12 cellular contexts compared by ENCODE assay signal in genomic region chr9:134171316-134172197, GRCh38. TPM values are rescaled to one million over a fixed set of nuclear protein-coding genes. Genes with fewer than 3 reads are reported as not detected.
DNase-seq lines count a peak whose midpoint lies in the region; ATAC-seq and TF ChIP-seq lines count a peak whose summit lies in the region.
"Had no signal": no experiment of that assay in that cellular context is flagged by ENCODE, and none has a peak within 500 bp of the region (broad histone marks: within the 10 kb centered on the region; RNA-seq: fewer than 3 reads in every experiment).

No MANE protein-coding gene starts in this region.

- H3K27me3 Mint-ChIP-seq in nephron (ENCODE audit: low read depth) = peaks cover 23% of the 10 kb centered on the region

- H3K9me3 ChIP-seq in MG63 = no peaks in the 10 kb centered on the region
- H3K9me3 ChIP-seq in esophagus muscularis mucosa = peaks cover 0 to 6% (median 2%) of the 10 kb centered on the region in 4 donors

- DNase-seq in AG08395 (ENCODE audit: low spot score) (peak; percentile 78), MG63 (peak; percentile 39), esophagus muscularis mucosa (ENCODE audit: extremely low spot score) (no peak), NCI-H345 (lab: John Stamatoyannopoulos, UW) (no peak), KG1 (lab: John Stamatoyannopoulos, UW) (no peak)
- DNase-seq: AML-193, left colon, NCI-H1105 treated with DMSO at 0.1 percent for 48 hours, T1000 had no signal

- H3K36me3 ChIP-seq in MG63 (no peaks in the 10 kb centered on the region), esophagus muscularis mucosa (peaks cover 0 to 2% (median 0%) of the 10 kb centered on the region in 4 donors)

- H3K4me3 Mint-ChIP-seq in nephron = no peak overlapping the region

- no peak for TF ChIP-seq CTCF in esophagus muscularis mucosa (IDR thresholded peaks at IDR 0.05)
- TF ChIP-seq CTCF in nephron (IDR thresholded peaks at IDR 0.05; ENCODE audit: unreplicated experiment in 3 of 3) = no peak

- TF ChIP-seq EP300 in esophagus muscularis mucosa (IDR thresholded peaks at IDR 0.05) = no peak

- ATAC-seq in HG03439 (IDR thresholded peaks at IDR 0.05; ENCODE audit: unreplicated experiment) (no peak), GM19395 (IDR thresholded peaks at IDR 0.05; ENCODE audit: unreplicated experiment) (no peak)
- ATAC-seq: left colon had no signal

- no peak for TF ChIP-seq POLR2A in esophagus muscularis mucosa (IDR thresholded peaks at IDR 0.05; ENCODE audit: low read depth)

- intact Hi-C loops in esophagus muscularis mucosa (cut with DNase I) = loop anchor here (2.0 to 10.0 kb wide), 2 partner anchors 153 to 573 kb away; no protein-coding TSS in a partner anchor

- H3K9me3 Mint-ChIP-seq in nephron = no peaks in the 10 kb centered on the region

- H3K4me3 ChIP-seq in MG63 (no peak overlapping the region), esophagus muscularis mucosa (no peak overlapping the region)

- H3K27ac Mint-ChIP-seq in nephron = peak overlapping the region; percentile 38 to 83 (median 75)

- H3K4me1 ChIP-seq in esophagus muscularis mucosa = peaks cover 10 to 34% (median 31%) of the 10 kb centered on the region in 4 donors

- whole genome bisulfite sequencing in esophagus muscularis mucosa = 73% methylated on average over 23 of the region's 23 CpGs

- peaks cover 2% of the 10 kb centered on the region for H3K36me3 Mint-ChIP-seq in nephron (ENCODE audit: low read depth)

- H3K27me3 ChIP-seq in MG63 (no peaks in the 10 kb centered on the region), esophagus muscularis mucosa (peaks cover 0 to 41% (median 10%) of the 10 kb centered on the region in 4 donors)

- peaks cover 20% of the 10 kb centered on the region for H3K4me1 Mint-ChIP-seq in nephron

- H3K27ac ChIP-seq in esophagus muscularis mucosa (replicated peaks in 1 of 4) = peak overlapping the region in 3 of 4 donors; percentile 16 to 34 (median 22)

RNA-seq across cellular contexts. Expression of gene RNU6ATAC, which starts 7.2 kb away (rescaled TPM):
- total RNA-seq in MG63 (2014; rRNA removed; shearing (Covaris generic); ENCODE audit: low replicate concordance) = not detected in 2 replicates
- under 1 TPM in 1 of 4 donors, not detected in 3; under 0.01 TPM for total RNA-seq in esophagus muscularis mucosa

RNA-seq across cellular contexts. Expression of gene WDR5, which starts 35.7 kb away (rescaled TPM):
- total RNA-seq in MG63 (2014; rRNA removed; shearing (Covaris generic); ENCODE audit: low replicate concordance) = 31.6 and 31.7 TPM in 2 replicates
- total RNA-seq in esophagus muscularis mucosa = 10 to 100 TPM; 20.7 to 34.2 (median 24.6) TPM

Comparison
In these comparisons a context has a peak if more than half of its experiments do, and no peak if none do; other contexts are left out.
1. DNase-seq: peak in AG08395 (single experiment) and MG63 (single experiment); none in esophagus muscularis mucosa (single experiment), NCI-H345 (single experiment) and KG1 (single experiment).